ENCODE assay signal across 15 cellular contexts in the genomic region with DNA sequence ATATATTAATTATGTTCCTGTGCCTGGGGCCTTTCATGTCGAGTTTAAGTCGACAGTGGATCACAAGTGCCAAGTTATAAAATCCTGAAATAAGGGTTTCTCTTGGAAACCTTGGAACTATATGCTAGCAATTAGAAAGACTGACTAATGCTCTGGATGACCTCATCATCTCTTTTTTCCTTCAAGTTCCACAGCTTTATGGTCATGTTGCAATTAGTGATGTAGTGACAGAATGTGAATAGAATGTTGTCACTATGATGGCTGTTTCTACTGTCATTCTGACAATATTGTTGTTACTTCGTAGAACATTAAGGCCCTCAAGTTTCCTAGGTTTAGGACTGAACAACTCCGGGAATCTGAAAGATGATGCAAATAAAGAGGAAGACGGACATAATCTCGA.
DNase-seq lines count a peak whose midpoint lies in the region; ATAC-seq and TF ChIP-seq lines count a peak whose summit lies in the region.
"Had no signal": no experiment of that assay in that cellular context is flagged by ENCODE, and none has a peak within 500 bp of the region (broad histone marks: within the 10 kb centered on the region; RNA-seq: fewer than 3 reads in every experiment).

No MANE protein-coding gene starts in this region.

- H3K79me2 ChIP-seq in smooth muscle cell (ENCODE audit: low read depth): no peaks in the 10 kb centered on the region

- ATAC-seq in WTC11 (no peak), GM19463 (IDR thresholded peaks at IDR 0.05; ENCODE audit: unreplicated experiment) (no peak)
- ATAC-seq in activated naive CD4-positive, alpha-beta T cell treated with anti-CD3 and anti-CD28 coated beads, Interleukin-2, amount 50 U/mL, for 72 hours: no peak
- ATAC-seq: HCT116, PC-3 had no signal

- no peaks in the 10 kb centered on the region for H4K20me1 ChIP-seq in smooth muscle cell (ENCODE audit: low read depth)
- H4K20me1 ChIP-seq: BLaER1 had no signal

- no peaks in the 10 kb centered on the region for H3K9me3 ChIP-seq in smooth muscle cell (replicated peaks; ENCODE audit: low read depth)
- H3K9me3 ChIP-seq: BLaER1 had no signal

- no peaks in the 10 kb centered on the region for H3K27me3 Mint-ChIP-seq in WTC11 (ENCODE audit: low read depth)

- no peaks in the 10 kb centered on the region for H3K27me3 ChIP-seq in smooth muscle cell (ENCODE audit: low read depth)
- H3K27me3 ChIP-seq: BLaER1 had no signal

- H3K9me3 Mint-ChIP-seq in WTC11: peaks cover 13% of the 10 kb centered on the region
- H3K9me3 Mint-ChIP-seq in activated naive CD4-positive, alpha-beta T cell treated with anti-CD3 and anti-CD28 coated beads, Interleukin-2, amount 50 U/mL, for 72 hours: peaks cover 4 to 6% of the 10 kb centered on the region in 2 donors

- no peak overlapping the region for H2AFZ ChIP-seq in smooth muscle cell (ENCODE audit: low read depth)

- 0 out of 2 replicates have a peak overlapping the region, but pooled peaks have one; percentile 33 for H3K27ac Mint-ChIP-seq in WTC11
- no peak overlapping the region for H3K27ac Mint-ChIP-seq in activated naive CD4-positive, alpha-beta T cell treated with anti-CD3 and anti-CD28 coated beads, Interleukin-2, amount 50 U/mL, for 72 hours
- H3K27ac Mint-ChIP-seq: CD8-positive, alpha-beta memory T cell had no signal

- H3K4me3 ChIP-seq in smooth muscle cell: no peak overlapping the region
- H3K4me3 ChIP-seq: BLaER1 had no signal

- peak overlapping the region; percentile 3 for H3K9ac ChIP-seq in smooth muscle cell (ENCODE audit: low read depth)
- H3K9ac ChIP-seq: BLaER1 had no signal

- DNase-seq in GM04504 (ENCODE audit: low read depth): peak; percentile 5
- DNase-seq in WTC11 (ENCODE audit: low spot score): no peak
- DNase-seq in foreskin melanocyte: peak; percentile 26
- DNase-seq in smooth muscle cell (lab: John Stamatoyannopoulos, UW; ENCODE audit: unreplicated experiment): no peak
- DNase-seq in activated naive CD4-positive, alpha-beta T cell treated with anti-CD3 and anti-CD28 coated beads, Interleukin-2, amount 50 U/mL, for 72 hours (ENCODE audit: low spot score in 2 of 2): no peak
- DNase-seq in NCI-H146 treated with DMSO at 0.1 percent for 48 hours (lab: John Stamatoyannopoulos, UW; ENCODE audit: unreplicated experiment): no peak
- DNase-seq: CD8-positive, alpha-beta memory T cell; DMS 273 treated with DMSO at 0.1 percent for 48 hours; MM.1S; NCI-H1105; NCI-H187; PC-3 had no signal

- H3K4me1 Mint-ChIP-seq in WTC11: peaks cover 89% of the 10 kb centered on the region

- TF ChIP-seq CTCF in WTC11 (IDR thresholded peaks at IDR 0.05): no peak
- no peak for TF ChIP-seq CTCF in smooth muscle cell (IDR thresholded peaks at IDR 0.05; ENCODE audit: borderline replicate concordance, insufficient read depth, poor library complexity, severe bottlenecking)

- H3K27ac ChIP-seq in smooth muscle cell (ENCODE audit: low read depth): peak overlapping the region; percentile 61
- H3K27ac ChIP-seq: BLaER1 had no signal

- H3K4me1 ChIP-seq in smooth muscle cell (ENCODE audit: low read depth): peaks cover 28% of the 10 kb centered on the region

- H3K4me2 ChIP-seq in smooth muscle cell: peak overlapping the region; percentile 3
- H3K4me2 ChIP-seq: BLaER1 had no signal

- no peaks in the 10 kb centered on the region for H3K36me3 ChIP-seq in smooth muscle cell (ENCODE audit: low read depth)
- H3K36me3 ChIP-seq: BLaER1 had no signal

- CTCF ChIA-PET in WTC11 (lab: Charles Lee): no interaction called here

- H3K36me3 Mint-ChIP-seq in WTC11: peaks cover 13% of the 10 kb centered on the region
- no peaks in the 10 kb centered on the region for H3K36me3 Mint-ChIP-seq in activated naive CD4-positive, alpha-beta T cell treated with anti-CD3 and anti-CD28 coated beads, Interleukin-2, amount 50 U/mL, for 72 hours
- H3K36me3 Mint-ChIP-seq: CD8-positive, alpha-beta memory T cell had no signal

- H3F3A ChIP-seq in smooth muscle cell (ENCODE audit: low read depth): peaks cover 6% of the 10 kb centered on the region

- 49% methylated on average over 6 of the region's 6 CpGs for WGBS in smooth muscle cell (ENCODE audit: low lambda C conversion rate)

- POLR2A ChIA-PET in WTC11 (lab: Charles Lee): no interaction called here

- H3K4me3 Mint-ChIP-seq in WTC11: no peak overlapping the region
- H3K4me3 Mint-ChIP-seq: CD8-positive, alpha-beta memory T cell had no signal

TF ChIP-seq in WTC11, 78 proteins besides CTCF, POLR2A, EP300 and RAD21:
- no peak for TF ChIP-seq RORB (CRISPR knock-in tag; IDR thresholded peaks at IDR 0.05)
- TF ChIP-seq FOXP4 (CRISPR knock-in tag; IDR thresholded peaks at IDR 0.05): no peak

Comparison
In these comparisons a context has a peak if more than half of its experiments do, and no peak if none do; other contexts are left out.
1. DNase-seq: peak in GM04504 (single experiment) and foreskin melanocyte (single experiment); none in WTC11 (single experiment), smooth muscle cell (single experiment), activated naive CD4-positive, alpha-beta T cell treated with anti-CD3 and anti-CD28 coated beads, Interleukin-2, amount 50 U/mL, for 72 hours (0 of 2) and NCI-H146 treated with DMSO at 0.1 percent for 48 hours (single experiment).